8 cellular contexts compared by ENCODE assay signal in genomic region chr19:52923782-52924593, GRCh38. TPM values are rescaled to one million over a fixed set of nuclear protein-coding genes. Genes with fewer than 3 reads are reported as not detected.
DNase-seq lines count a peak whose midpoint lies in the region; ATAC-seq and TF ChIP-seq lines count a peak whose summit lies in the region.

No MANE protein-coding gene starts in this region.

- peaks cover 14 to 34% (median 25%) of the 10 kb centered on the region in 4 donors for H3K4me1 Mint-ChIP-seq in CD4-positive, alpha-beta memory T cell
- peaks cover 19 to 31% of the 10 kb centered on the region in 2 donors for H3K4me1 Mint-ChIP-seq in stimulated activated naive B cell treated with anti-CD40 and anti-IgM and Interleukin-4, amounts not matched to agents 10 μg/mL and 1 μg/mL and 100 μg/mL, for 72 hours

- peaks cover 0 to 6% of the 10 kb centered on the region in 2 donors for H3K27me3 Mint-ChIP-seq in CD4-positive, alpha-beta memory T cell
- no peaks in the 10 kb centered on the region for H3K27me3 Mint-ChIP-seq in stimulated activated naive B cell treated with anti-CD40 and anti-IgM and Interleukin-4, amounts not matched to agents 10 μg/mL and 1 μg/mL and 100 μg/mL, for 72 hours

- no peak for TF ChIP-seq CTCF in LNCaP clone FGC (IDR thresholded peaks at IDR 0.05; ENCODE audit: control insufficient read depth, extremely low read depth, insufficient read depth)
- TF ChIP-seq CTCF in astrocyte of the cerebellum (IDR thresholded peaks at IDR 0.05; ENCODE audit: low read depth, low read length, missing control alignments), result no peak
- no peak for TF ChIP-seq CTCF in GM13976 (IDR thresholded peaks at IDR 0.05; ENCODE audit: borderline replicate concordance, control extremely low read depth, extremely low read depth, insufficient read depth, missing control alignments)

- peaks cover 14% of the 10 kb centered on the region for H3K4me1 ChIP-seq in CD4-positive, alpha-beta memory T cell (ENCODE audit: insufficient read depth, low read length)

- H3K9me3 Mint-ChIP-seq in CD4-positive, alpha-beta memory T cell, result peaks cover 0 to 25% (median 5%) of the 10 kb centered on the region in 8 donors
- no peaks in the 10 kb centered on the region for H3K9me3 Mint-ChIP-seq in stimulated activated naive B cell treated with anti-CD40 and anti-IgM and Interleukin-4, amounts not matched to agents 10 μg/mL and 1 μg/mL and 100 μg/mL, for 72 hours

- H3K9me3 ChIP-seq in CD4-positive, alpha-beta memory T cell (ENCODE audit: control insufficient read depth in 1 of 2, low read length in 2 of 2), result no peaks in the 10 kb centered on the region

- intact Hi-C loops in CD4-positive, alpha-beta memory T cell (cut with micrococcal nuclease), result loop anchor here (2.0 to 5.0 kb wide), 4 partner anchors 19 to 68 kb away; partner anchors contain the start of genes ZNF320 and ZNF816

- peak overlapping the region in 1 of 2 donors; percentile 58 for H3K4me3 ChIP-seq in CD4-positive, alpha-beta memory T cell (ENCODE audit: low read length in 2 of 2)
- H3K4me3 ChIP-seq in LNCaP clone FGC (ENCODE audit: low read depth, low read length), result peak overlapping the region; percentile 80
- peak overlapping the region; percentile 60 for H3K4me3 ChIP-seq in astrocyte of the cerebellum (ENCODE audit: low read depth, low read length)

- H3K27ac Mint-ChIP-seq in CD4-positive, alpha-beta memory T cell, result peak overlapping the region in 6 of 7 donors; percentile 70 to 95 (median 92)
- peak overlapping the region; percentile 62 for H3K27ac Mint-ChIP-seq in stimulated activated naive B cell treated with anti-CD40 and anti-IgM and Interleukin-4, amounts not matched to agents 10 μg/mL and 1 μg/mL and 100 μg/mL, for 72 hours

- peak overlapping the region; percentile 61 for H3K27ac ChIP-seq in CD4-positive, alpha-beta memory T cell (ENCODE audit: low read depth, low read length)

- CTCF ChIA-PET in CD4-positive, alpha-beta memory T cell (lab: Charles Lee; ENCODE audit: partially characterized antibody), result no interaction called here

- DNase-seq in CD4-positive, alpha-beta memory T cell, result no peak
- DNase-seq in LNCaP clone FGC (ENCODE audit: low read depth) (no peak), astrocyte of the cerebellum (ENCODE audit: low read depth) (no peak), iris pigment epithelial cell (ENCODE audit: low read depth) (peak; percentile 45), GM13976 (ENCODE audit: low spot score) (no peak)
- DNase-seq in stimulated activated naive B cell treated with anti-CD40 and anti-IgM and Interleukin-4, amounts not matched to agents 10 μg/mL and 1 μg/mL and 100 μg/mL, for 72 hours, result no peak
- DNase-seq in activated CD4-positive, CD25-positive, alpha-beta regulatory T cell treated with anti-CD3 and anti-CD28 coated beads, Interleukin-2, amount 50 U/mL, for 72 hours, result no peak

- peaks cover 8% of the 10 kb centered on the region for H3K36me3 ChIP-seq in CD4-positive, alpha-beta memory T cell (ENCODE audit: insufficient read depth, low read length)

- POLR2A ChIA-PET in CD4-positive, alpha-beta memory T cell (lab: Charles Lee; ENCODE audit: partially characterized antibody), result no interaction called here

- peaks cover 15 to 21% of the 10 kb centered on the region in 2 donors for H3K36me3 Mint-ChIP-seq in CD4-positive, alpha-beta memory T cell
- peaks cover 6 to 24% of the 10 kb centered on the region in 2 donors for H3K36me3 Mint-ChIP-seq in stimulated activated naive B cell treated with anti-CD40 and anti-IgM and Interleukin-4, amounts not matched to agents 10 μg/mL and 1 μg/mL and 100 μg/mL, for 72 hours

- H3K4me3 Mint-ChIP-seq in CD4-positive, alpha-beta memory T cell, result peak overlapping the region; percentile 87 to 99 (median 94)
- peak overlapping the region; percentile 84 to 85 for H3K4me3 Mint-ChIP-seq in stimulated activated naive B cell treated with anti-CD40 and anti-IgM and Interleukin-4, amounts not matched to agents 10 μg/mL and 1 μg/mL and 100 μg/mL, for 72 hours

- no peaks in the 10 kb centered on the region for H3K27me3 ChIP-seq in CD4-positive, alpha-beta memory T cell (ENCODE audit: insufficient read depth, low read length)

- peak in 1 of 2 donors; percentile 3 for ATAC-seq in stimulated activated naive B cell treated with anti-CD40 and anti-IgM and Interleukin-4, amounts not matched to agents 10 μg/mL and 1 μg/mL and 100 μg/mL, for 72 hours (replicated peaks)
- no peak for ATAC-seq in HG03469 (IDR thresholded peaks at IDR 0.05; ENCODE audit: unreplicated experiment)

- in situ Hi-C loops in astrocyte of the cerebellum (cut with HindIII; ENCODE audit: low sequenced_read_pairs), result no loop called here
- in situ Hi-C loops in GM13976 (cut with MboI; ENCODE audit: low sequenced_read_pairs, unreplicated experiment), result no loop called here

RNA-seq across cellular contexts. Expression of gene ZNF888, which starts 0.8 kb away (rescaled TPM):
- total RNA-seq in CD4-positive, alpha-beta memory T cell, result 10 to 100 TPM; 10.7 to 11.4 TPM
- 1 to 10 TPM; 1.2 to 2.8 TPM for polyA plus RNA-seq in CD4-positive, alpha-beta memory T cell

RNA-seq across cellular contexts. Expression of gene ZNF320, which starts 26.6 kb away (rescaled TPM):
- 10 to 100 TPM; 14.1 to 15.6 TPM for total RNA-seq in CD4-positive, alpha-beta memory T cell
- polyA plus RNA-seq in CD4-positive, alpha-beta memory T cell, result 1 to 10 TPM in 1 of 2 donors, not detected in 1; 2.8 TPM

RNA-seq across cellular contexts. Expression of gene ZNF816, which starts 38.7 kb away (rescaled TPM):
- 10 to 100 TPM; 26.1 to 29.6 TPM for total RNA-seq in CD4-positive, alpha-beta memory T cell
- polyA plus RNA-seq in CD4-positive, alpha-beta memory T cell, result 10 to 100 TPM in 1 of 2 donors, 1 to 10 TPM in 1; 6.5 to 19.9 TPM
